ENCODE assay signal across 8 cellular contexts in the genomic region with DNA sequence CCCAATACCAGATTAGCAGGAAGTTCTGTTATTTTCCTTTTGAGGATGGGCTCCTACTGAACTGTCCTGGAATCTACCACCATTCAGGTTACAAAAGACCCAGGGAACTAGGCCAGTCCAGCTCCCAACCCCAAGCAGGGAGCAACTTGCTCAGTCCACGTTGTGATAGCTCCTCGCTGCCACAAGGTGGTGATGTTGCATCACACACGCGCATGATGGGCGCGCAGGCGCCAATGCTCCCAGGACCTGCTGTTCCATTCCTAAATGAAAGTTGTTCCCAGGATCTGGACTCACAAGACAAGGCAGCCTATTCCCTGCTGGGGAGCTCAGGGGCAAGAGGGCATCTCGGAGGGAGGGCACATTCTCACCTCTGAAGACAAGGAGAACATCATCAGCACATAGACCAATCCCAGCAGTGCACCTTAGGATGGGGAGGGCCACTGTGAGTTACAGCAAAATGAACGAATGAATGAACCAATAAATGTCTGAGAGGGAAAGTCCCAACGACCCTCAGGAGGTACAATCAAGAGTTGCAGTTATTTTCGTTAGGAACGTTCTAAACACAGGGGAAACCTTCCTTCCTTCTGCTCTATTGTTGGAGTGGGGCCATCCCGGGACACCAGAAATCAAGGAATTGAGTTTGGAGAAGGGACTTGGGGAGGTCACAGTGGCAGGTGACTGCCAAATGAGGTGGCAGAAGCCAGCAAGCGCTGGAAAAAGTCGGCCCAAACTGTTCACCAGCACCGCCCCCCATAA. TPM values are rescaled to one million over a fixed set of nuclear protein-coding genes. Genes with fewer than 3 reads are reported as not detected.
A peak's percentile ranks its signal among the peaks of the same experiment; 100 is the strongest.
DNase-seq lines count a peak whose midpoint lies in the region; ATAC-seq and TF ChIP-seq lines count a peak whose summit lies in the region.
"Not testable (repeated sequence)": the region's sequence is repeated elsewhere in the genome, so short reads cannot be mapped to it uniquely, and the experiment has no call there.

No MANE protein-coding gene starts in this region.

- in situ Hi-C loops in mammary epithelial cell (cut with MboI; ENCODE audit: low sequenced_read_pairs in 2 of 2) = loop anchor here (10.0 kb wide), 2 partner anchors 56 to 256 kb away; a partner anchor contains a TSS

- H3K9ac ChIP-seq in mammary epithelial cell (ENCODE audit: insufficient read depth, low read length) = peak overlapping the region; percentile 37
- H3K9ac ChIP-seq in neuronal stem cell (ENCODE audit: low read depth, low read length, poor library complexity) = not testable (repeated sequence)

- not testable (repeated sequence) for H2BK12ac ChIP-seq in neuronal stem cell (ENCODE audit: low read length)

- not testable (repeated sequence) for H2AK5ac ChIP-seq in neuronal stem cell (ENCODE audit: low read depth, low read length)

- not testable (repeated sequence) for H2BK5ac ChIP-seq in neuronal stem cell (ENCODE audit: low read length)

- not testable (repeated sequence) for H4K91ac ChIP-seq in neuronal stem cell (ENCODE audit: low read depth, low read length, poor library complexity)

- H3K4ac ChIP-seq in neuronal stem cell (ENCODE audit: low read length) = not testable (repeated sequence)

- ATAC-seq in thoracic aorta (ENCODE audit: insufficient number of reproducible peaks, low FRiP score, low read depth) = peak; percentile 29

- dilution Hi-C loops in mammary epithelial cell (cut with HindIII; ENCODE audit: low sequenced_read_pairs) = loop anchor here (5.0 kb wide), 1 partner anchor 44 kb away; no protein-coding TSS in a partner anchor

- POLR2A ChIA-PET in HEK293T (lab: Yijun Ruan, JAX) = interaction anchor here (1.2 to 1.9 kb wide), 2 partner anchors 9 to 65 kb away, joined by 6 to 17 read pairs; no protein-coding TSS in a partner anchor

- H3K4me1 ChIP-seq in mammary epithelial cell (ENCODE audit: insufficient read depth, low read length) (peaks cover 22% of the 10 kb centered on the region), left ventricle myocardium inferior (peaks cover 37% of the 10 kb centered on the region), thoracic aorta (ENCODE audit: control insufficient read depth in 1 of 2, low read depth in 2 of 2) (peaks cover 26 to 30% of the 10 kb centered on the region in 2 donors)
- not testable (repeated sequence) for H3K4me1 ChIP-seq in neuronal stem cell (ENCODE audit: control insufficient read depth in 2 of 2, insufficient read depth in 1 of 2, low read depth in 1 of 2, low read length in 2 of 2)

- not testable (repeated sequence) for H2BK15ac ChIP-seq in neuronal stem cell (ENCODE audit: low read length)

- H2BK120ac ChIP-seq in neuronal stem cell (ENCODE audit: low read depth, low read length) = not testable (repeated sequence)

- peak overlapping the region in 2 of 3 experiments; percentile 55 to 73 for H3K4me3 ChIP-seq in mammary epithelial cell (replicated peaks in 1 of 3; ENCODE audit: insufficient read depth in 1 of 3, low read depth in 2 of 3, low read length in 3 of 3)
- H3K4me3 ChIP-seq in left ventricle myocardium inferior = peak overlapping the region; percentile 82
- peak overlapping the region in 1 of 2 donors; percentile 61 for H3K4me3 ChIP-seq in neuronal stem cell (ENCODE audit: low read length in 2 of 2)
- peak overlapping the region; percentile 98 for H3K4me3 ChIP-seq in thoracic aorta

- not testable (repeated sequence) for H3K27me3 ChIP-seq in mammary epithelial cell (ENCODE audit: insufficient read depth, low read length); left ventricle myocardium inferior (ENCODE audit: low read depth); neuronal stem cell (ENCODE audit: control insufficient read depth in 3 of 3, insufficient read depth in 3 of 3, low read depth in 1 of 3, low read length in 3 of 3); thoracic aorta (replicated peaks; ENCODE audit: insufficient read depth)

- H3K14ac ChIP-seq in neuronal stem cell (ENCODE audit: low read length) = not testable (repeated sequence)

- peak; percentile 44 for DNase-seq in ELF-1 (ENCODE audit: low read depth, low spot score)
- DNase-seq in HEK293T (ENCODE audit: extremely low spot score); left ventricle myocardium inferior; thoracic aorta (ENCODE audit: low spot score): not testable (repeated sequence)
- DNase-seq in NCI-H748 (lab: John Stamatoyannopoulos, UW; ENCODE audit: unreplicated experiment) = peak; percentile 47
- DNase-seq in activated CD4-positive, alpha-beta T cell treated with anti-CD3 and anti-CD28 coated beads for 48 hours = peak; percentile 57
- peak; percentile 32 for DNase-seq in mammary epithelial cell
- DNase-seq in neuronal stem cell (ENCODE audit: low spot score) = peak; percentile 18

- TF ChIP-seq CTCF in mammary epithelial cell (conservative IDR thresholded peaks at IDR 0.05 in 1 of 2, IDR thresholded peaks at IDR 0.05 in 1 of 2; ENCODE audit: extremely low read depth in 1 of 2, insufficient read depth in 1 of 2, low read depth in 1 of 2, low read length in 2 of 2) = peak; percentile 22 to 49
- peak; percentile 72 for TF ChIP-seq CTCF in left ventricle myocardium inferior (IDR thresholded peaks at IDR 0.05; ENCODE audit: borderline replicate concordance)
- TF ChIP-seq CTCF in thoracic aorta (IDR thresholded peaks at IDR 0.05) = peak; percentile 60

- not testable (repeated sequence) for H3K36me3 ChIP-seq in mammary epithelial cell (ENCODE audit: insufficient read depth, low read length); left ventricle myocardium inferior; neuronal stem cell (replicated peaks in 1 of 2; ENCODE audit: control insufficient read depth in 2 of 2, insufficient read depth in 2 of 2, low read length in 2 of 2); thoracic aorta

- not testable (repeated sequence) for H3K79me2 ChIP-seq in mammary epithelial cell (ENCODE audit: insufficient read depth, low read length)

- 3% methylated on average over 9 of the region's 16 CpGs for WGBS in mammary epithelial cell (ENCODE audit: low coverage, missing lambda C conversion rate)
- no CpG with 5 or more reads among the region's 16 CpGs for WGBS in neuronal stem cell (ENCODE audit: extremely low coverage in 2 of 2, insufficient read length in 2 of 2, insufficient replicate concordance in 1 of 2), 2 donors

- intact Hi-C loops in mammary epithelial cell (cut with micrococcal nuclease) = loop anchor here (1.0 to 5.0 kb wide), 4 partner anchors 57 to 739 kb away; a partner anchor contains a TSS
- intact Hi-C loops in left ventricle myocardium inferior (cut with micrococcal nuclease) = loop anchor here (5.0 kb wide), 1 partner anchor 59 kb away; no protein-coding TSS in a partner anchor

- peak overlapping the region; percentile 47 for H3K27ac ChIP-seq in mammary epithelial cell (ENCODE audit: insufficient read depth, low read depth, low read length)
- peak overlapping the region; percentile 93 for H3K27ac ChIP-seq in left ventricle myocardium inferior (replicated peaks)
- not testable (repeated sequence) for H3K27ac ChIP-seq in neuronal stem cell (replicated peaks; ENCODE audit: low read length)
- peak overlapping the region; percentile 79 to 86 for H3K27ac ChIP-seq in thoracic aorta

- CTCF ChIA-PET in HEK293T (lab: Yijun Ruan, JAX) = interaction anchor here (0.7 kb wide), 1 partner anchor 44 kb away, joined by 3 read pairs; no protein-coding TSS in a partner anchor
- CTCF ChIA-PET in mammary epithelial cell (lab: Charles Lee; ENCODE audit: low non-redundant PET) = not testable (repeated sequence)

- H4K8ac ChIP-seq in neuronal stem cell (ENCODE audit: low read depth, low read length) = not testable (repeated sequence)

- BruUV-seq in mammary epithelial cell (replicated peaks; lab: Mats Ljungman, UMichigan) = not testable (repeated sequence)

- H2AFZ ChIP-seq in mammary epithelial cell (ENCODE audit: low read depth, low read length) (peak overlapping the region; percentile 96), neuronal stem cell (ENCODE audit: low read length) (peak overlapping the region; percentile 92)

- H3K4me2 ChIP-seq in mammary epithelial cell (ENCODE audit: insufficient read depth, low read depth, low read length) (peak overlapping the region; percentile 89), neuronal stem cell (ENCODE audit: insufficient read depth, low read length, poor library complexity, severe bottlenecking) (peak overlapping the region; percentile 95)

- H3K9me3 ChIP-seq in mammary epithelial cell (replicated peaks; ENCODE audit: insufficient read depth, low read length); left ventricle myocardium inferior (replicated peaks); neuronal stem cell (replicated peaks in 1 of 2; ENCODE audit: control insufficient read depth in 2 of 2, insufficient read depth in 1 of 2, low read depth in 1 of 2, low read length in 2 of 2); thoracic aorta: not testable (repeated sequence)

- not testable (repeated sequence) for H4K20me1 ChIP-seq in mammary epithelial cell (ENCODE audit: insufficient read depth, low read length)

- not testable (repeated sequence) for H3K79me1 ChIP-seq in neuronal stem cell (ENCODE audit: low read depth, low read length)

- not testable (repeated sequence) for H3K23ac ChIP-seq in neuronal stem cell (ENCODE audit: low read depth, low read length, poor library complexity)

- not testable (repeated sequence) for H3K18ac ChIP-seq in neuronal stem cell (ENCODE audit: low read length)

TF ChIP-seq in HEK293T, 16 proteins besides CTCF, POLR2A, EP300 and RAD21:
- TF ChIP-seq, protein P1, sequence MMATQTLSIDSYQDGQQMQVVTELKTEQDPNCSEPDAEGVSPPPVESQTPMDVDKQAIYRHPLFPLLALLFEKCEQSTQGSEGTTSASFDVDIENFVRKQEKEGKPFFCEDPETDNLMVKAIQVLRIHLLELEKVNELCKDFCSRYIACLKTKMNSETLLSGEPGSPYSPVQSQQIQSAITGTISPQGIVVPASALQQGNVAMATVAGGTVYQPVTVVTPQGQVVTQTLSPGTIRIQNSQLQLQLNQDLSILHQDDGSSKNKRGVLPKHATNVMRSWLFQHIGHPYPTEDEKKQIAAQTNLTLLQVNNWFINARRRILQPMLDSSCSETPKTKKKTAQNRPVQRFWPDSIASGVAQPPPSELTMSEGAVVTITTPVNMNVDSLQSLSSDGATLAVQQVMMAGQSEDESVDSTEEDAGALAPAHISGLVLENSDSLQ (IDR thresholded peaks at IDR 0.05) = peak; percentile 71

RNA-seq across cellular contexts. Expression of a gene that starts 1.3 kb away (rescaled TPM):
- total RNA-seq in mammary epithelial cell (10 to 100 TPM; 17.0 to 20.3 TPM), left ventricle myocardium inferior (51.1 TPM), thoracic aorta (10 to 100 TPM; 23.0 to 25.7 TPM)
- polyA plus RNA-seq in mammary epithelial cell = 25.1 TPM
- polyA minus RNA-seq in mammary epithelial cell = 31.0 TPM
- 28.9 TPM for polyA plus RNA-seq in neuronal stem cell (2013, experiment 1 of 2)
- polyA plus RNA-seq in neuronal stem cell (2013, experiment 2 of 2) = 28.0 TPM

RNA-seq across cellular contexts. Expression of a gene that starts 27.1 kb away (rescaled TPM):
- 10 to 100 TPM; 70.0 to 93.3 TPM for total RNA-seq in mammary epithelial cell
- polyA plus RNA-seq in mammary epithelial cell = 82.5 TPM
- 123 TPM for polyA minus RNA-seq in mammary epithelial cell
- 233 TPM for total RNA-seq in left ventricle myocardium inferior
- 8.4 TPM for polyA plus RNA-seq in neuronal stem cell (2013, experiment 1 of 2)
- 9.3 TPM for polyA plus RNA-seq in neuronal stem cell (2013, experiment 2 of 2)
- total RNA-seq in thoracic aorta = 100 to 1,000 TPM; 161 to 180 TPM
